ENCODE assay signal across 8 cellular contexts in the genomic region with DNA sequence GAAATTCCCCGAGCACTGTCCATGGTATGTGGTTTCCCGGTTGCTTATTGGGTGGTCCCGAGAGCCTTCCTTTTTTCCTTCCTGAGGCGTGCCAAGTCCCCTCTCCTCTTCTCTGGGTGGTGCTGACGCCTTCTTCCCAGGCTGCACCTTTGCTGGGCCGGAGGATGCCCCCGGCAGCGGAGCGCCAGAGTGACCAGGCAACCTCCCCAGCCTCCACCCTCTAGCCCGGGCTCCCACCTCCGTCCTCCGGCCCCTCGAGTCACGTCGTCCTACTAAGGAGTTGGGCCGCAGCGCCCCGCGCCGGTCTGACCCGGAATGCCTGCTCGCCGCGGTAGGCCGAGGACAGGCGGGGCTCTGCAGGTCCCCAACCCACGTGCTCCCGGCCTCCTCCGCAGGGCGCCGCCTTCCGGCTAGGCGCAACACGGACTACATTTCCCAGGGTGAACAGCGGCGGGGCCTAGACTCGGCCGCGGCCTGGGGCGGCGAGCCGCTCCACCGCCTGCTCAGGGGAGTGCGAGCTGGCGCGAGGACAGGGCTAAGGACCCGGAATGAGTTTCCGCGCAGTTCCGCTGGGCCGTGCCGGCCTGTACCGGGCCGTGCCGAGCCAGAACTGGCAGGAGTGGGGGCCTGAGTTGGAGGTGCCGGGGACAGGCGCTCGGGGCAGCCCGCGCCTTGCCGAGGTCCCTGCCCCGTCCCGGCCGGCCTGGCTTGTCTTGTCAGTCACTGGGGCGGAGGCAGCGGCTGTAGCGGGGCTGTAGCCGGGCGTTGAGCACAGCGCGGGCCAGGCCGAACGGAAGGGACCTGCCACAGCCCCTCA. TPM values are rescaled to one million over a fixed set of nuclear protein-coding genes. Genes with fewer than 3 reads are reported as not detected.
DNase-seq lines count a peak whose midpoint lies in the region; ATAC-seq and TF ChIP-seq lines count a peak whose summit lies in the region.

IPO13 (plus strand) TSS at position 707 of the 817 bp plus-strand sequence. CDS start 651 bp downstream, outside the sequence.

- ATAC-seq in GM19397 (IDR thresholded peaks at IDR 0.05; ENCODE audit: unreplicated experiment), result peak; percentile 89
- peak; percentile 86 for ATAC-seq in HG03571 (IDR thresholded peaks at IDR 0.05; ENCODE audit: unreplicated experiment)
- ATAC-seq in lower lobe of right lung, result peak; percentile 99

- POLR2A ChIA-PET in CD4-positive, alpha-beta memory T cell (lab: Charles Lee; ENCODE audit: partially characterized antibody), result interaction anchor here (0.9 to 4.1 kb wide), 12 partner anchors 12 to 588 kb away, joined by 3 to 44 read pairs (median 4); partner anchors contain the start of genes ARTN, ATP6V0B, CCDC24 and CDC20
- POLR2A ChIA-PET in activated CD4-positive, alpha-beta memory T cell treated with anti-CD3 and anti-CD28 coated beads, Interleukin-2, amount 10 ng/mL, durations not matched to agents 7 days and 5 days (lab: Charles Lee), result interaction anchor here (0.9 to 3.1 kb wide), 15 partner anchors 9 to 1575 kb away, joined by 3 to 25 read pairs (median 6); partner anchors contain the start of genes ATP6V0B, CDC20, DPH2 and ELOVL1

- no peaks in the 10 kb centered on the region for H3K36me3 ChIP-seq in CD4-positive, alpha-beta memory T cell (ENCODE audit: insufficient read depth, low read length)
- H3K36me3 ChIP-seq in duodenal mucosa (ENCODE audit: control insufficient read depth in 1 of 2, insufficient read depth in 2 of 2, low read length in 2 of 2) (peaks cover 0 to 9% of the 10 kb centered on the region in 2 donors), lower lobe of right lung (peaks cover 16% of the 10 kb centered on the region)

- H3K27me3 Mint-ChIP-seq in CD4-positive, alpha-beta memory T cell, result no peaks in the 10 kb centered on the region
- no peaks in the 10 kb centered on the region for H3K27me3 Mint-ChIP-seq in activated CD4-positive, alpha-beta memory T cell treated with anti-CD3 and anti-CD28 coated beads, Interleukin-2, amount 10 ng/mL, durations not matched to agents 7 days and 5 days

- no peaks in the 10 kb centered on the region for H3K9me3 Mint-ChIP-seq in CD4-positive, alpha-beta memory T cell
- H3K9me3 Mint-ChIP-seq in activated CD4-positive, alpha-beta memory T cell treated with anti-CD3 and anti-CD28 coated beads, Interleukin-2, amount 10 ng/mL, durations not matched to agents 7 days and 5 days, result no peaks in the 10 kb centered on the region

- peaks cover 29 to 71% (median 44%) of the 10 kb centered on the region in 4 donors for H3K4me1 Mint-ChIP-seq in CD4-positive, alpha-beta memory T cell
- H3K4me1 Mint-ChIP-seq in activated CD4-positive, alpha-beta memory T cell treated with anti-CD3 and anti-CD28 coated beads, Interleukin-2, amount 10 ng/mL, durations not matched to agents 7 days and 5 days, result peaks cover 44% of the 10 kb centered on the region

- peak; percentile 94 to 99 (median 96) for DNase-seq in CD4-positive, alpha-beta memory T cell
- peak; percentile 100 for DNase-seq in NCI-H774 (lab: John Stamatoyannopoulos, UW)
- peak; percentile 96 for DNase-seq in activated CD4-positive, alpha-beta memory T cell treated with anti-CD3 and anti-CD28 coated beads, Interleukin-2, amount 10 ng/mL, durations not matched to agents 7 days and 5 days
- peak; percentile 97 for DNase-seq in lower lobe of right lung
- peak; percentile 87 to 95 (median 92) for DNase-seq in stimulated activated CD4-positive, alpha-beta T cell treated with anti-CD3 and anti-CD28 coated beads, TNF-alpha, amount 100 ng/mL, for 24 hours (ENCODE audit: low read depth in 3 of 3)

- peak within 1 kb of the TSS; percentile 90 to 97 (median 96) for H3K27ac Mint-ChIP-seq in CD4-positive, alpha-beta memory T cell
- peak within 1 kb of the TSS; percentile 88 for H3K27ac Mint-ChIP-seq in activated CD4-positive, alpha-beta memory T cell treated with anti-CD3 and anti-CD28 coated beads, Interleukin-2, amount 10 ng/mL, durations not matched to agents 7 days and 5 days

- no peaks in the 10 kb centered on the region for H3K9me3 ChIP-seq in CD4-positive, alpha-beta memory T cell (ENCODE audit: control insufficient read depth in 1 of 2, low read length in 2 of 2)
- no peaks in the 10 kb centered on the region for H3K9me3 ChIP-seq in duodenal mucosa (ENCODE audit: control insufficient read depth in 1 of 2, low read length in 2 of 2)
- H3K9me3 ChIP-seq in lower lobe of right lung, result no peaks in the 10 kb centered on the region

- no peaks in the 10 kb centered on the region for H3K27me3 ChIP-seq in CD4-positive, alpha-beta memory T cell (ENCODE audit: insufficient read depth, low read length)
- H3K27me3 ChIP-seq in duodenal mucosa (ENCODE audit: control insufficient read depth in 1 of 2, insufficient read depth in 2 of 2, low read length in 2 of 2) (no peaks in the 10 kb centered on the region), lower lobe of right lung (ENCODE audit: low read depth) (no peaks in the 10 kb centered on the region)

- CTCF ChIA-PET in CD4-positive, alpha-beta memory T cell (lab: Charles Lee; ENCODE audit: partially characterized antibody), result interaction anchor here (0.7 to 7.5 kb wide), 17 partner anchors 12 to 183 kb away, joined by 3 to 83 read pairs (median 4); partner anchors contain the start of genes ARTN, ATP6V0B, CCDC24 and DPH2
- CTCF ChIA-PET in activated CD4-positive, alpha-beta memory T cell treated with anti-CD3 and anti-CD28 coated beads, Interleukin-2, amount 10 ng/mL, durations not matched to agents 7 days and 5 days (lab: Charles Lee), result interaction anchor here (0.8 to 5.6 kb wide), 19 partner anchors 11 to 392 kb away, joined by 3 to 102 read pairs (median 4); partner anchors contain the start of genes ARTN, ATP6V0B, DPH2 and KDM4A

- intact Hi-C loops in CD4-positive, alpha-beta memory T cell (cut with micrococcal nuclease), result loop anchor here (1.0 to 5.0 kb wide), 9 partner anchors 23 to 419 kb away; partner anchors contain the start of genes ATP6V0B, CCDC24, DMAP1 and KDM4A
- intact Hi-C loops in lower lobe of right lung (cut with DNase I), result no loop called here

- peaks cover 29% of the 10 kb centered on the region for H3K4me1 ChIP-seq in CD4-positive, alpha-beta memory T cell (ENCODE audit: insufficient read depth, low read length)
- H3K4me1 ChIP-seq in duodenal mucosa (ENCODE audit: control insufficient read depth in 1 of 2, insufficient read depth in 2 of 2, low read length in 2 of 2) (peaks cover 24 to 29% of the 10 kb centered on the region in 2 donors), lower lobe of right lung (peaks cover 37% of the 10 kb centered on the region)

- peak within 1 kb of the TSS; percentile 91 to 95 (median 93) for H3K4me3 Mint-ChIP-seq in CD4-positive, alpha-beta memory T cell
- H3K4me3 Mint-ChIP-seq in activated CD4-positive, alpha-beta memory T cell treated with anti-CD3 and anti-CD28 coated beads, Interleukin-2, amount 10 ng/mL, durations not matched to agents 7 days and 5 days, result peak within 1 kb of the TSS; percentile 89

- peak; percentile 79 for TF ChIP-seq CTCF in lower lobe of right lung (IDR thresholded peaks at IDR 0.05)

- peak within 1 kb of the TSS; percentile 93 to 99 for H3K9ac ChIP-seq in duodenal mucosa (ENCODE audit: low read depth in 1 of 2, low read length in 2 of 2)

- peak within 1 kb of the TSS; percentile 93 for H3K27ac ChIP-seq in CD4-positive, alpha-beta memory T cell (ENCODE audit: low read depth, low read length)
- peak within 1 kb of the TSS; percentile 98 for H3K27ac ChIP-seq in duodenal mucosa (ENCODE audit: low read depth, low read length)
- peak within 1 kb of the TSS; percentile 100 for H3K27ac ChIP-seq in lower lobe of right lung

- peaks cover 10 to 14% of the 10 kb centered on the region in 2 donors for H3K36me3 Mint-ChIP-seq in CD4-positive, alpha-beta memory T cell
- H3K36me3 Mint-ChIP-seq in activated CD4-positive, alpha-beta memory T cell treated with anti-CD3 and anti-CD28 coated beads, Interleukin-2, amount 10 ng/mL, durations not matched to agents 7 days and 5 days (ENCODE audit: low read depth), result peaks cover 13% of the 10 kb centered on the region

- peak within 1 kb of the TSS; percentile 87 to 93 for H3K4me3 ChIP-seq in CD4-positive, alpha-beta memory T cell (ENCODE audit: low read length in 2 of 2)
- H3K4me3 ChIP-seq in duodenal mucosa (ENCODE audit: low read depth in 1 of 2, low read length in 2 of 2), result peak within 1 kb of the TSS; percentile 93 to 98
- H3K4me3 ChIP-seq in lower lobe of right lung, result peak within 1 kb of the TSS; percentile 74

RNA-seq across cellular contexts. Expression of gene IPO13, which starts in this region (rescaled TPM):
- 10 to 100 TPM; 18.5 to 20.0 TPM for total RNA-seq in CD4-positive, alpha-beta memory T cell
- 10 to 100 TPM in 1 of 2 donors, 1 to 10 TPM in 1; 7.5 to 16.8 TPM for polyA plus RNA-seq in CD4-positive, alpha-beta memory T cell
- total RNA-seq in activated CD4-positive, alpha-beta memory T cell treated with anti-CD3 and anti-CD28 coated beads, Interleukin-2, amount 10 ng/mL, durations not matched to agents 7 days and 5 days, result 10 to 100 TPM; 21.5 to 23.5 TPM
- total RNA-seq in lower lobe of right lung, result 28.2 TPM

Comparison
In these comparisons a context has a peak if more than half of its experiments do, and no peak if none do; other contexts are left out.
1. Peak in every context shown above with its lines: DNase-seq, ATAC-seq, H3K4me3 ChIP-seq and H3K27ac ChIP-seq.